In the genomic region with DNA sequence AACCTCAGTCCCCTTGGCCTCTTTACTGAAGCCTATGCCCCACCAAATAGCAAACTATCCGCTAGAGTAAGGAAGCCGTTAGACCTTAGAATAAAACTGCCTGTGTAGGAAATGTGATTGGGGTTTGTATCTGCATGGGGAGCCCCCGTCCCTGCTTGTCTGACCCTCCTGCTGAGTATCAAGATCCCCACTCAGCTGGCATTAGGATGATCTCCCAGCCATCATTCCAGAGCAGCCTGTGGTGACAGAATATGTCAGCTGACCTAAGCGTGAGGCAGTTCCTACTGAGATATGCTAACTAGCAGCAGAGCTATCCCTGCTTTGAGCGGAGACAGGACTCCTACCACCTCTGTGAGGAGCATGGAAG, we compare ENCODE assay signal across 8 cellular contexts. TPM values are rescaled to one million over a fixed set of nuclear protein-coding genes. Genes with fewer than 3 reads are reported as not detected.
DNase-seq lines count a peak whose midpoint lies in the region; ATAC-seq and TF ChIP-seq lines count a peak whose summit lies in the region.

No MANE protein-coding gene starts in this region.

- H3K27me3 ChIP-seq in body of pancreas (no peaks in the 10 kb centered on the region), prostate gland (replicated peaks; ENCODE audit: insufficient read depth) (no peaks in the 10 kb centered on the region)

- H3K27ac ChIP-seq in body of pancreas (peak overlapping the region; percentile 37 to 89 (median 66)), prostate gland (peak overlapping the region; percentile 70 to 73)

- peaks cover 44% of the 10 kb centered on the region for H3K4me1 ChIP-seq in body of pancreas
- H3K4me1 ChIP-seq in prostate gland (replicated peaks), result no peaks in the 10 kb centered on the region

- WGBS in body of pancreas, 2 donors, result 1 to 8% methylated on average over 4 to 5 of the region's 5 CpGs
- WGBS in prostate gland, result 3% methylated on average over 5 of the region's 5 CpGs

- H3K9me3 ChIP-seq in body of pancreas (no peaks in the 10 kb centered on the region), prostate gland (no peaks in the 10 kb centered on the region)

- intact Hi-C loops in body of pancreas (cut with DNase I) (no loop called here), prostate gland (cut with DNase I) (no loop called here)

- no peak for TF ChIP-seq POLR2A in body of pancreas (IDR thresholded peaks at IDR 0.05)
- TF ChIP-seq POLR2A in prostate gland (IDR thresholded peaks at IDR 0.05), result no peak

- ATAC-seq in HG02759 (IDR thresholded peaks at IDR 0.05; ENCODE audit: unreplicated experiment) (peak; percentile 14), body of pancreas (peak; percentile 31), HG02885 (IDR thresholded peaks at IDR 0.05; ENCODE audit: poor library complexity, unreplicated experiment) (no peak)

- H3K36me3 ChIP-seq in body of pancreas (replicated peaks in 1 of 2; ENCODE audit: insufficient read depth in 1 of 2, low read depth in 2 of 2) (peaks cover 0 to 2% of the 10 kb centered on the region in 2 donors), prostate gland (no peaks in the 10 kb centered on the region)

- TF ChIP-seq CTCF in body of pancreas (IDR thresholded peaks at IDR 0.05), result no peak
- no peak for TF ChIP-seq CTCF in prostate gland (IDR thresholded peaks at IDR 0.05)

- DNase-seq in NCI-H2107 treated with DMSO at 0.1 percent for 48 hours (lab: John Stamatoyannopoulos, UW; ENCODE audit: unreplicated experiment), result peak; percentile 34
- DNase-seq in NCI-H2107 (lab: John Stamatoyannopoulos, UW), result no peak
- peak; percentile 81 for DNase-seq in RKO (ENCODE audit: low spot score)
- DNase-seq in body of pancreas, result peak; percentile 25 to 42 (median 30)
- DNase-seq in hypothalamus (lab: John Stamatoyannopoulos, UW), result peak in 39 of 51 donors; percentile 4 to 76 (median 31)
- peak; percentile 21 for DNase-seq in prostate gland (ENCODE audit: low spot score)

- H3K4me3 ChIP-seq in body of pancreas, result peak overlapping the region in 1 of 2 donors; percentile 98
- H3K4me3 ChIP-seq in prostate gland, result peak overlapping the region; percentile 81 to 86

RNA-seq across cellular contexts. Expression of gene GFOD2, which starts 0.6 kb away (rescaled TPM):
- 10 to 100 TPM; 15.8 to 18.1 TPM for total RNA-seq in body of pancreas
- 10 to 100 TPM; 16.0 to 27.4 TPM for total RNA-seq in prostate gland

RNA-seq across cellular contexts. Expression of gene C16orf86, which starts 53.1 kb away (rescaled TPM):
- total RNA-seq in body of pancreas (1 to 10 TPM; 7.5 to 9.6 TPM), prostate gland (10 to 100 TPM in 1 of 2 donors, 1 to 10 TPM in 1; 10.0 to 18.3 TPM)

RNA-seq across cellular contexts. Expression of gene ENKD1, which starts 53.2 kb away (rescaled TPM):
- 10 to 100 TPM; 68.0 to 91.0 TPM for total RNA-seq in body of pancreas
- 10 to 100 TPM; 20.6 to 29.1 TPM for total RNA-seq in prostate gland

RNA-seq across cellular contexts. Expression of gene PARD6A, which starts 59.0 kb away (rescaled TPM):
- 10 to 100 TPM; 21.1 to 22.8 TPM for total RNA-seq in body of pancreas
- 10 to 100 TPM in 1 of 2 donors, 1 to 10 TPM in 1; 3.4 to 13.7 TPM for total RNA-seq in prostate gland

RNA-seq across cellular contexts. Expression of gene ACD, which starts 59.7 kb away (rescaled TPM):
- total RNA-seq in body of pancreas (10 to 100 TPM; 11.4 to 33.6 TPM), prostate gland (10 to 100 TPM; 17.1 to 45.4 TPM)
